In genomic region chr16:46389561-46390041, GRCh38 we compare ENCODE assay signal across 8 cellular contexts.
DNase-seq lines count a peak whose midpoint lies in the region; TF ChIP-seq lines count a peak whose summit lies in the region.
"Not testable (repeated sequence)": the region's sequence is repeated elsewhere in the genome, so short reads cannot be mapped to it uniquely, and the experiment has no call there.

No MANE protein-coding gene starts in this region.

- BruUV-seq in A673 (replicated peaks; lab: Mats Ljungman, UMichigan) = not testable (repeated sequence)

- not testable (repeated sequence) for H3K79me2 ChIP-seq in hepatocyte

- H2AFZ ChIP-seq in hepatocyte = not testable (repeated sequence)

- H3K9me3 Mint-ChIP-seq in neural crest cell = not testable (repeated sequence)

- DNase-seq in A673 (ENCODE audit: low spot score) = peak; percentile 95
- peak; percentile 57 to 90 for DNase-seq in HAP-1 (ENCODE audit: low spot score in 2 of 2)
- peak; percentile 96 for DNase-seq in SK-N-DZ (ENCODE audit: low spot score)
- DNase-seq in activated T-cell treated with anti-CD3 and anti-CD28 coated beads for 48 hours (ENCODE audit: low read depth) = peak; percentile 27
- peak; percentile 97 for DNase-seq in colonic mucosa
- DNase-seq in hepatocyte (ENCODE audit: low spot score) = peak; percentile 98
- DNase-seq in neural crest cell (ENCODE audit: low read depth, low spot score) = peak; percentile 99
- peak in 2 of 3 experiments; percentile 84 to 91 for DNase-seq in stimulated activated CD4-positive, alpha-beta T cell treated with anti-CD3 and anti-CD28 coated beads, TNF-alpha, amount 100 ng/mL, for 24 hours (ENCODE audit: low read depth in 3 of 3)

- WGBS in hepatocyte (ENCODE audit: low lambda C conversion rate, missing lambda C conversion rate) = 80% methylated on average over 20 of the region's 20 CpGs

- H3K4me1 Mint-ChIP-seq in neural crest cell = not testable (repeated sequence)

- peaks cover 17% of the 10 kb centered on the region for H3K36me3 Mint-ChIP-seq in neural crest cell (ENCODE audit: low read depth)

- not testable (repeated sequence) for H3K4me3 Mint-ChIP-seq in neural crest cell

- H3K9me3 ChIP-seq in A673 (ENCODE audit: low read depth, low read length, poor library complexity, severe bottlenecking) (peaks cover 16% of the 10 kb centered on the region), hepatocyte (ENCODE audit: low read depth) (peaks cover 15% of the 10 kb centered on the region)
- H3K9me3 ChIP-seq in HAP-1, colonic mucosa: not testable (repeated sequence)

- in situ Hi-C loops in HAP-1 (cut with MboI; ENCODE audit: low sequenced_read_pairs) = not testable (repeated sequence)

- H3K27ac Mint-ChIP-seq in neural crest cell (ENCODE audit: unreplicated experiment) = not testable (repeated sequence)

- intact Hi-C loops in A673 (cut with micrococcal nuclease; ENCODE audit: unreplicated experiment); colonic mucosa (cut with DNase I): not testable (repeated sequence)

- H3K27me3 Mint-ChIP-seq in neural crest cell (ENCODE audit: low read depth) = not testable (repeated sequence)

- not testable (repeated sequence) for H3K4me3 ChIP-seq in A673 (ENCODE audit: low read depth, low read length, poor library complexity, severe bottlenecking); HAP-1
- H3K4me3 ChIP-seq in colonic mucosa (peak overlapping the region; percentile 0), hepatocyte (peak overlapping the region; percentile 0)

- CTCF ChIA-PET in A673 (lab: Charles Lee) = not testable (repeated sequence)

- POLR2A ChIA-PET in A673 (lab: Charles Lee; ENCODE audit: low non-redundant PET) = not testable (repeated sequence)

- H3K27ac ChIP-seq in A673 (ENCODE audit: low read depth, low read length, poor library complexity, severe bottlenecking); colonic mucosa; hepatocyte: not testable (repeated sequence)

- H3K9me2 ChIP-seq in hepatocyte (replicated peaks; ENCODE audit: insufficient read depth) = peaks cover 15% of the 10 kb centered on the region

- H3K36me3 ChIP-seq in A673 (ENCODE audit: insufficient read depth, low read length, poor library complexity, severe bottlenecking); HAP-1 (replicated peaks); colonic mucosa: not testable (repeated sequence)
- peaks cover 15% of the 10 kb centered on the region for H3K36me3 ChIP-seq in hepatocyte (replicated peaks; ENCODE audit: insufficient read depth, low read depth)

- not testable (repeated sequence) for TF ChIP-seq CTCF in A673 (conservative IDR thresholded peaks at IDR 0.05; ENCODE audit: low read depth, low read length); colonic mucosa (IDR thresholded peaks at IDR 0.05); hepatocyte (IDR thresholded peaks at IDR 0.05; ENCODE audit: poor library complexity); neural crest cell (conservative IDR thresholded peaks at IDR 0.05)

- H4K20me1 ChIP-seq in hepatocyte (ENCODE audit: insufficient read depth, poor library complexity, severe bottlenecking) = peaks cover 13% of the 10 kb centered on the region

- not testable (repeated sequence) for H3K4me1 ChIP-seq in A673 (ENCODE audit: insufficient read depth, low read length, poor library complexity, severe bottlenecking); HAP-1; colonic mucosa; hepatocyte (ENCODE audit: insufficient read depth)

- H3K9ac ChIP-seq in colonic mucosa (ENCODE audit: low read depth in 2 of 2, low read length in 2 of 2) = not testable (repeated sequence)

- H3K27me3 ChIP-seq in A673 (replicated peaks; ENCODE audit: insufficient read depth, low read depth, low read length, poor library complexity); HAP-1 (ENCODE audit: low read depth); colonic mucosa; hepatocyte: not testable (repeated sequence)

- not testable (repeated sequence) for H3K4me2 ChIP-seq in hepatocyte

Comparison
In these comparisons a context has a peak if more than half of its experiments do, and no peak if none do; other contexts are left out.
1. DNase-seq: peak in every context shown above with its lines; median percentile 99 in neural crest cell; 98 in hepatocyte; 97 in colonic mucosa; 96 in SK-N-DZ; 95 in A673; 88 in stimulated activated CD4-positive, alpha-beta T cell treated with anti-CD3 and anti-CD28 coated beads, TNF-alpha, amount 100 ng/mL, for 24 hours; 74 in HAP-1; 27 in activated T-cell treated with anti-CD3 and anti-CD28 coated beads for 48 hours.